ENCODE assay signal across 8 cellular contexts in genomic region chr12:75977952-75978671, GRCh38. TPM values are rescaled to one million over a fixed set of nuclear protein-coding genes. Genes with fewer than 3 reads are reported as not detected.
DNase-seq lines count a peak whose midpoint lies in the region; ATAC-seq and TF ChIP-seq lines count a peak whose summit lies in the region.

No MANE protein-coding gene starts in this region.

- peak overlapping the region; percentile 58 to 88 (median 84) for H3K27ac Mint-ChIP-seq in CD4-positive, CD25-positive, alpha-beta regulatory T cell
- H3K27ac Mint-ChIP-seq in T-cell = peak overlapping the region; percentile 83 to 89

- peaks cover 21% of the 10 kb centered on the region for H3K4me1 ChIP-seq in CD4-positive, CD25-positive, alpha-beta regulatory T cell (ENCODE audit: control insufficient read depth, insufficient read depth, low read length, poor library complexity, severe bottlenecking)

- H3K9me3 ChIP-seq in CD4-positive, CD25-positive, alpha-beta regulatory T cell (ENCODE audit: control insufficient read depth in 2 of 2, low read length in 2 of 2) = no peaks in the 10 kb centered on the region

- peak; percentile 43 to 87 (median 44) for DNase-seq in CD4-positive, CD25-positive, alpha-beta regulatory T cell
- DNase-seq in HL-60 (ENCODE audit: low read depth in 1 of 2, low spot score in 1 of 2) (peak; percentile 94 to 96), T-cell (peak; percentile 28 to 70 (median 57)), amniotic epithelial cell (ENCODE audit: low read depth) (peak; percentile 99), hepatic stellate cell (ENCODE audit: low spot score) (peak; percentile 78), NCI-H2107 treated with DMSO at 0.1 percent for 48 hours (lab: John Stamatoyannopoulos, UW; ENCODE audit: unreplicated experiment) (no peak)

- ATAC-seq in CD4-positive, CD25-positive, alpha-beta regulatory T cell (ENCODE audit: low read depth in 2 of 2) = peak; percentile 93 to 94
- ATAC-seq in GM21360 (IDR thresholded peaks at IDR 0.05; ENCODE audit: unreplicated experiment) = peak; percentile 97
- ATAC-seq in T-cell (replicated peaks in 1 of 4) = peak; percentile 95 to 98 (median 96)

- CTCF ChIA-PET in T-cell (lab: Charles Lee) = interaction anchor here in 1 of 2 donors (0.6 kb wide), 1 partner anchor 56 kb away, joined by 5 read pairs; no protein-coding TSS in a partner anchor

- no peak for TF ChIP-seq CTCF in HL-60 (IDR thresholded peaks at IDR 0.05; ENCODE audit: insufficient read depth, low read length)

- H3K36me3 ChIP-seq in CD4-positive, CD25-positive, alpha-beta regulatory T cell (ENCODE audit: control insufficient read depth, insufficient read depth, low read length) = no peaks in the 10 kb centered on the region

- peak overlapping the region; percentile 74 for H3K27ac ChIP-seq in CD4-positive, CD25-positive, alpha-beta regulatory T cell (ENCODE audit: insufficient read depth, low read length, poor library complexity, severe bottlenecking)
- H3K27ac ChIP-seq in HL-60 (replicated peaks) = peak overlapping the region; percentile 62
- peak overlapping the region in 20 of 21 experiments; percentile 6 to 83 (median 70) for H3K27ac ChIP-seq in skin epidermis

- no peaks in the 10 kb centered on the region for H3K27me3 ChIP-seq in CD4-positive, CD25-positive, alpha-beta regulatory T cell (ENCODE audit: control insufficient read depth, insufficient read depth, low read length)
- no peaks in the 10 kb centered on the region for H3K27me3 ChIP-seq in HL-60 (ENCODE audit: insufficient read depth, poor library complexity, severe bottlenecking)

- H3K27me3 Mint-ChIP-seq in CD4-positive, CD25-positive, alpha-beta regulatory T cell = no peaks in the 10 kb centered on the region
- H3K27me3 Mint-ChIP-seq in T-cell = no peaks in the 10 kb centered on the region

- H3K4me3 Mint-ChIP-seq in CD4-positive, CD25-positive, alpha-beta regulatory T cell = peak overlapping the region in 3 of 4 donors; percentile 46 to 66 (median 52)
- peak overlapping the region; percentile 5 to 53 (median 31) for H3K4me3 Mint-ChIP-seq in T-cell

- H3K36me3 Mint-ChIP-seq in CD4-positive, CD25-positive, alpha-beta regulatory T cell = no peaks in the 10 kb centered on the region
- no peaks in the 10 kb centered on the region for H3K36me3 Mint-ChIP-seq in T-cell

- POLR2A ChIA-PET in T-cell (lab: Charles Lee) = interaction anchor here in 1 of 2 donors (0.6 to 1.5 kb wide), 3 partner anchors 52 to 105 kb away, joined by 3 to 5 read pairs (median 4); partner anchors contain the start of gene PHLDA1

- peak overlapping the region; percentile 39 for H3K4me3 ChIP-seq in CD4-positive, CD25-positive, alpha-beta regulatory T cell (ENCODE audit: low read depth, low read length)
- H3K4me3 ChIP-seq in HL-60 (replicated peaks; ENCODE audit: insufficient read depth, low read length) (no peak overlapping the region), skin epidermis (no peak overlapping the region)

- peaks cover 18 to 44% (median 26%) of the 10 kb centered on the region in 4 donors for H3K4me1 Mint-ChIP-seq in CD4-positive, CD25-positive, alpha-beta regulatory T cell
- H3K4me1 Mint-ChIP-seq in T-cell = peaks cover 24 to 49% (median 39%) of the 10 kb centered on the region in 3 donors

- no peaks in the 10 kb centered on the region for H3K9me3 Mint-ChIP-seq in CD4-positive, CD25-positive, alpha-beta regulatory T cell
- no peaks in the 10 kb centered on the region for H3K9me3 Mint-ChIP-seq in T-cell

RNA-seq across cellular contexts. Expression of gene PHLDA1, which starts 53.5 kb away (rescaled TPM):
- total RNA-seq in CD4-positive, CD25-positive, alpha-beta regulatory T cell = 42.0 TPM
- polyA plus RNA-seq in CD4-positive, CD25-positive, alpha-beta regulatory T cell = 1 to 10 TPM; 1.1 to 2.0 (median 1.5) TPM
- total RNA-seq in T-cell = 10 to 100 TPM in 1 of 5 donors, 1 to 10 TPM in 4; 5.4 to 11.7 (median 7.1) TPM
